Comparison of ENCODE assay signal across 8 cellular contexts in genomic region chr1:152052606-152053005, GRCh38. TPM values are rescaled to one million over a fixed set of nuclear protein-coding genes. Genes with fewer than 3 reads are reported as not detected.
DNase-seq lines count a peak whose midpoint lies in the region; ATAC-seq and TF ChIP-seq lines count a peak whose summit lies in the region.

No MANE protein-coding gene starts in this region.

- no peak for TF ChIP-seq POLR2A in vagina (IDR thresholded peaks at IDR 0.05)

- H3K27me3 Mint-ChIP-seq in activated naive CD8-positive, alpha-beta T cell treated with anti-CD3 and anti-CD28 coated beads, Interleukin-2, amount 10 ng/mL, durations not matched to agents 7 days and 5 days, result peaks cover 40% of the 10 kb centered on the region

- intact Hi-C loops in head of caudate nucleus (cut with DNase I) (loop anchor here (5.0 kb wide), 1 partner anchor 130 kb away; no protein-coding TSS in a partner anchor), posterior vena cava (cut with DNase I) (loop anchor here in 1 of 2 donors (5.0 to 10.0 kb wide), 2 partner anchors 132 to 390 kb away; no protein-coding TSS in a partner anchor), vagina (cut with DNase I) (loop anchor here (10.0 kb wide), 1 partner anchor 132 kb away; no protein-coding TSS in a partner anchor)

- H3K4me3 ChIP-seq in GM12864 (ENCODE audit: low read depth, low read length), result no peak overlapping the region
- no peak overlapping the region for H3K4me3 ChIP-seq in vagina

- H3K4me1 ChIP-seq in vagina, result peaks cover 25% of the 10 kb centered on the region

- POLR2A ChIA-PET in activated naive CD8-positive, alpha-beta T cell treated with anti-CD3 and anti-CD28 coated beads, Interleukin-2, amount 10 ng/mL, durations not matched to agents 7 days and 5 days (lab: Charles Lee), result interaction anchor here (0.6 to 1.0 kb wide), 2 partner anchors 24 to 135 kb away, joined by 3 read pairs; no protein-coding TSS in a partner anchor

- no peak for ATAC-seq in activated naive CD8-positive, alpha-beta T cell treated with anti-CD3 and anti-CD28 coated beads, Interleukin-2, amount 10 ng/mL, durations not matched to agents 7 days and 5 days (ENCODE audit: low read depth)
- ATAC-seq in GM21723 (IDR thresholded peaks at IDR 0.05; ENCODE audit: unreplicated experiment), result no peak

- H3K27me3 ChIP-seq in vagina, result no peaks in the 10 kb centered on the region

- no peak overlapping the region for H3K27ac ChIP-seq in vagina

- H3K9me3 ChIP-seq in vagina, result no peaks in the 10 kb centered on the region

- no peaks in the 10 kb centered on the region for H3K36me3 Mint-ChIP-seq in activated naive CD8-positive, alpha-beta T cell treated with anti-CD3 and anti-CD28 coated beads, Interleukin-2, amount 10 ng/mL, durations not matched to agents 7 days and 5 days

- DNase-seq in GM12864 (ENCODE audit: low read depth), result peak; percentile 43
- peak; percentile 53 for DNase-seq in NCI-H128 (lab: John Stamatoyannopoulos, UW; ENCODE audit: unreplicated experiment)
- DNase-seq in SKM-1 treated with dmso at 0.1 percent for 144 hours (lab: John Stamatoyannopoulos, UW; ENCODE audit: unreplicated experiment), result peak; percentile 81
- DNase-seq in activated naive CD8-positive, alpha-beta T cell treated with anti-CD3 and anti-CD28 coated beads, Interleukin-2, amount 10 ng/mL, durations not matched to agents 7 days and 5 days, result peak; percentile 84
- peak; percentile 51 to 94 (median 86) for DNase-seq in head of caudate nucleus
- peak; percentile 96 for DNase-seq in posterior vena cava (ENCODE audit: low spot score)
- no peak for DNase-seq in vagina (ENCODE audit: extremely low spot score in 2 of 2)

- no peak overlapping the region for H3K4me3 Mint-ChIP-seq in activated naive CD8-positive, alpha-beta T cell treated with anti-CD3 and anti-CD28 coated beads, Interleukin-2, amount 10 ng/mL, durations not matched to agents 7 days and 5 days

- H3K27ac Mint-ChIP-seq in activated naive CD8-positive, alpha-beta T cell treated with anti-CD3 and anti-CD28 coated beads, Interleukin-2, amount 10 ng/mL, durations not matched to agents 7 days and 5 days, result no peak overlapping the region

- no peaks in the 10 kb centered on the region for H3K36me3 ChIP-seq in vagina

- TF ChIP-seq CTCF in GM12864 (IDR thresholded peaks at IDR 0.05; ENCODE audit: low read depth, low read length, missing control alignments) (peak; percentile 90), vagina (IDR thresholded peaks at IDR 0.05) (peak; percentile 89 to 94 (median 90))

- peaks cover 12% of the 10 kb centered on the region for H3K4me1 Mint-ChIP-seq in activated naive CD8-positive, alpha-beta T cell treated with anti-CD3 and anti-CD28 coated beads, Interleukin-2, amount 10 ng/mL, durations not matched to agents 7 days and 5 days

- H3K9me3 Mint-ChIP-seq in activated naive CD8-positive, alpha-beta T cell treated with anti-CD3 and anti-CD28 coated beads, Interleukin-2, amount 10 ng/mL, durations not matched to agents 7 days and 5 days, result no peaks in the 10 kb centered on the region

RNA-seq across cellular contexts. Expression of gene S100A11, which starts 15.8 kb away (rescaled TPM):
- total RNA-seq in activated naive CD8-positive, alpha-beta T cell treated with anti-CD3 and anti-CD28 coated beads, Interleukin-2, amount 10 ng/mL, durations not matched to agents 7 days and 5 days, result 100 to 1,000 TPM; 241 to 262 TPM
- total RNA-seq in posterior vena cava, result 100 to 1,000 TPM; 406 to 484 TPM
- 559 TPM for total RNA-seq in vagina

RNA-seq across cellular contexts. Expression of gene TCHHL1, which starts 36.3 kb away (rescaled TPM):
- not detected for total RNA-seq in activated naive CD8-positive, alpha-beta T cell treated with anti-CD3 and anti-CD28 coated beads, Interleukin-2, amount 10 ng/mL, durations not matched to agents 7 days and 5 days
- total RNA-seq in posterior vena cava (not detected), vagina (not detected)

RNA-seq across cellular contexts. Expression of gene S100A10, which starts 58.9 kb away (rescaled TPM):
- total RNA-seq in activated naive CD8-positive, alpha-beta T cell treated with anti-CD3 and anti-CD28 coated beads, Interleukin-2, amount 10 ng/mL, durations not matched to agents 7 days and 5 days, result 100 to 1,000 TPM; 529 to 544 TPM
- total RNA-seq in posterior vena cava (100 to 1,000 TPM; 244 to 281 TPM), vagina (176 TPM)

Comparison
In these comparisons a context has a peak if more than half of its experiments do, and no peak if none do; other contexts are left out.
1. DNase-seq: peak in GM12864 (single experiment), NCI-H128 (single experiment), SKM-1 treated with dmso at 0.1 percent for 144 hours (single experiment), activated naive CD8-positive, alpha-beta T cell treated with anti-CD3 and anti-CD28 coated beads, Interleukin-2, amount 10 ng/mL, durations not matched to agents 7 days and 5 days (single experiment), head of caudate nucleus (42 of 42) and posterior vena cava (single experiment); none in vagina (0 of 2).